ENCODE assay signal across 1 cellular context in the genomic region with DNA sequence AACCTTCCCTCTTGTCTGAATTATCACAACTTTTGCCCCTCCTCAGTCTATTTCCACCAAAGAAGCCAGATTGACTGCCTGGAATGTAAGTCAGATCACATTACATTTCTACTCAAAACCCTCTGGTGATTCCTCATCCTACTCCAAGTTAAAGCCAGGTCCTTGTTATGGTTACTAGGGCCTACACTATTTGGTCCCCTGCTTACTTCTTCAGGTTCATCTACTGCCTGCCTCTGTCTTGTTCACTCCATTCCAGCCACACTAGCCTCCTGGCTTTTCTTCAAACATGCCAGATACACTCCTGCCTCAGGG.
TF ChIP-seq lines count a peak whose summit lies in the region.

No MANE protein-coding gene starts in this region.

TF ChIP-seq in SK-N-SH treated with all-trans-retinoic acid at 6 μM for 48 hours, 23 proteins besides CTCF, POLR2A, EP300 and RAD21 (continued from another document):
- TF ChIP-seq, protein P1, sequence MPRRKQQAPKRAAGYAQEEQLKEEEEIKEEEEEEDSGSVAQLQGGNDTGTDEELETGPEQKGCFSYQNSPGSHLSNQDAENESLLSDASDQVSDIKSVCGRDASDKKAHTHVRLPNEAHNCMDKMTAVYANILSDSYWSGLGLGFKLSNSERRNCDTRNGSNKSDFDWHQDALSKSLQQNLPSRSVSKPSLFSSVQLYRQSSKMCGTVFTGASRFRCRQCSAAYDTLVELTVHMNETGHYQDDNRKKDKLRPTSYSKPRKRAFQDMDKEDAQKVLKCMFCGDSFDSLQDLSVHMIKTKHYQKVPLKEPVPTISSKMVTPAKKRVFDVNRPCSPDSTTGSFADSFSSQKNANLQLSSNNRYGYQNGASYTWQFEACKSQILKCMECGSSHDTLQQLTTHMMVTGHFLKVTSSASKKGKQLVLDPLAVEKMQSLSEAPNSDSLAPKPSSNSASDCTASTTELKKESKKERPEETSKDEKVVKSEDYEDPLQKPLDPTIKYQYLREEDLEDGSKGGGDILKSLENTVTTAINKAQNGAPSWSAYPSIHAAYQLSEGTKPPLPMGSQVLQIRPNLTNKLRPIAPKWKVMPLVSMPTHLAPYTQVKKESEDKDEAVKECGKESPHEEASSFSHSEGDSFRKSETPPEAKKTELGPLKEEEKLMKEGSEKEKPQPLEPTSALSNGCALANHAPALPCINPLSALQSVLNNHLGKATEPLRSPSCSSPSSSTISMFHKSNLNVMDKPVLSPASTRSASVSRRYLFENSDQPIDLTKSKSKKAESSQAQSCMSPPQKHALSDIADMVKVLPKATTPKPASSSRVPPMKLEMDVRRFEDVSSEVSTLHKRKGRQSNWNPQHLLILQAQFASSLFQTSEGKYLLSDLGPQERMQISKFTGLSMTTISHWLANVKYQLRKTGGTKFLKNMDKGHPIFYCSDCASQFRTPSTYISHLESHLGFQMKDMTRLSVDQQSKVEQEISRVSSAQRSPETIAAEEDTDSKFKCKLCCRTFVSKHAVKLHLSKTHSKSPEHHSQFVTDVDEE (CRISPR knock-in tag; IDR thresholded peaks at IDR 0.05): no peak
- TF ChIP-seq ZFP30 (CRISPR knock-in tag; IDR thresholded peaks at IDR 0.05) (no peak), ZNF70 (CRISPR knock-in tag; IDR thresholded peaks at IDR 0.05) (no peak), BACH2 (CRISPR knock-in tag; IDR thresholded peaks at IDR 0.05; ENCODE audit: borderline replicate concordance) (no peak), ESRRG (CRISPR knock-in tag; IDR thresholded peaks at IDR 0.05) (no peak), RARB (CRISPR knock-in tag; IDR thresholded peaks at IDR 0.05) (no peak), ZNF565 (CRISPR knock-in tag; conservative IDR thresholded peaks at IDR 0.05; ENCODE audit: low read depth) (no peak), ZFP3 (CRISPR knock-in tag; IDR thresholded peaks at IDR 0.05) (no peak)
- TF ChIP-seq, protein P2, sequence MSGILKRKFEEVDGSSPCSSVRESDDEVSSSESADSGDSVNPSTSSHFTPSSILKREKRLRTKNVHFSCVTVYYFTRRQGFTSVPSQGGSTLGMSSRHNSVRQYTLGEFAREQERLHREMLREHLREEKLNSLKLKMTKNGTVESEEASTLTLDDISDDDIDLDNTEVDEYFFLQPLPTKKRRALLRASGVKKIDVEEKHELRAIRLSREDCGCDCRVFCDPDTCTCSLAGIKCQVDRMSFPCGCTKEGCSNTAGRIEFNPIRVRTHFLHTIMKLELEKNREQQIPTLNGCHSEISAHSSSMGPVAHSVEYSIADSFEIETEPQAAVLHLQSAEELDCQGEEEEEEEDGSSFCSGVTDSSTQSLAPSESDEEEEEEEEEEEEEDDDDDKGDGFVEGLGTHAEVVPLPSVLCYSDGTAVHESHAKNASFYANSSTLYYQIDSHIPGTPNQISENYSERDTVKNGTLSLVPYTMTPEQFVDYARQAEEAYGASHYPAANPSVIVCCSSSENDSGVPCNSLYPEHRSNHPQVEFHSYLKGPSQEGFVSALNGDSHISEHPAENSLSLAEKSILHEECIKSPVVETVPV (CRISPR knock-in tag; IDR thresholded peaks at IDR 0.05): no peak
